In genomic region chr6:152680151-152680550, GRCh38 we compare ENCODE assay signal across 1 cellular context.
TF ChIP-seq lines count a peak whose summit lies in the region.

No MANE protein-coding gene starts in this region.

TF ChIP-seq in H1, 55 proteins besides CTCF, POLR2A, EP300 and RAD21 (continued from another document):
- no peak for TF ChIP-seq RBBP5 (IDR thresholded peaks at IDR 0.05; ENCODE audit: borderline replicate concordance, low read depth, low read length)
- no peak for TF ChIP-seq POU5F1 (IDR thresholded peaks at IDR 0.05; ENCODE audit: low read depth, low read length)
- no peak for TF ChIP-seq GTF2F1 (IDR thresholded peaks at IDR 0.05; ENCODE audit: borderline replicate concordance, low read depth, low read length)
- TF ChIP-seq CREB1 (IDR thresholded peaks at IDR 0.05), result no peak
TF ChIP-seq in H1: peak in this region for 0.
